12 cellular contexts compared by ENCODE assay signal in genomic region chr12:119177724-119178380, GRCh38. TPM values are rescaled to one million over a fixed set of nuclear protein-coding genes. Genes with fewer than 3 reads are reported as not detected.
DNase-seq lines count a peak whose midpoint lies in the region; ATAC-seq and TF ChIP-seq lines count a peak whose summit lies in the region.
"Had no signal": no experiment of that assay in that cellular context is flagged by ENCODE, and none has a peak within 500 bp of the region (broad histone marks: within the 10 kb centered on the region; RNA-seq: fewer than 3 reads in every experiment).

No MANE protein-coding gene starts in this region.

- TF ChIP-seq CTCF in PC-9 (conservative IDR thresholded peaks at IDR 0.05), result no peak
- TF ChIP-seq CTCF in endodermal cell (conservative IDR thresholded peaks at IDR 0.05), result no peak
- no peak for TF ChIP-seq CTCF in neural progenitor cell (IDR thresholded peaks at IDR 0.05)
- no peak for TF ChIP-seq CTCF in upper lobe of left lung (IDR thresholded peaks at IDR 0.05)

- H3K79me2 ChIP-seq in PC-9 (ENCODE audit: low read depth), result 0 out of 2 replicates have a peak, but pooled peaks cover 3% of the 10 kb centered on the region
- no peaks in the 10 kb centered on the region for H3K79me2 ChIP-seq in neural progenitor cell (ENCODE audit: low read depth)

- POLR2A ChIA-PET in PC-9 (lab: Charles Lee; ENCODE audit: unreplicated experiment), result no interaction called here

- CTCF ChIA-PET in PC-9 (lab: Charles Lee), result no interaction called here

- H3K36me3 Mint-ChIP-seq in endodermal cell (ENCODE audit: low read depth) (no peaks in the 10 kb centered on the region), neural progenitor cell (no peaks in the 10 kb centered on the region)
- H3K36me3 Mint-ChIP-seq: CD8-positive, alpha-beta T cell; stimulated activated effector memory CD8-positive, alpha-beta T cell treated with anti-CD3 and anti-CD28 coated beads, Interleukin-12 subunit alpha, Interleukin-12 subunit beta, amount 100 ng/mL, for 72 hours had no signal

- intact Hi-C loops in PC-9 (cut with micrococcal nuclease; ENCODE audit: unreplicated experiment), result no loop called here

- H3K27ac ChIP-seq in PC-9 (no peak overlapping the region), endodermal cell (ENCODE audit: low read depth, low read length) (no peak overlapping the region), neural progenitor cell (no peak overlapping the region), upper lobe of left lung (peak overlapping the region; percentile 91 to 96 (median 94))
- H3K27ac ChIP-seq: SK-N-MC had no signal

- no peaks in the 10 kb centered on the region for H3K9me2 ChIP-seq in PC-9 (ENCODE audit: insufficient read depth)

- H3K9me3 ChIP-seq in PC-9 (ENCODE audit: insufficient read depth, low read depth) (no peaks in the 10 kb centered on the region), endodermal cell (ENCODE audit: control insufficient read depth, low read length) (no peaks in the 10 kb centered on the region), neural progenitor cell (ENCODE audit: low read depth) (no peaks in the 10 kb centered on the region), upper lobe of left lung (no peaks in the 10 kb centered on the region)

- no peak for TF ChIP-seq POLR2A in upper lobe of left lung (IDR thresholded peaks at IDR 0.05)

- no peaks in the 10 kb centered on the region for H3K27me3 ChIP-seq in PC-9 (ENCODE audit: insufficient read depth, low read depth)
- H3K27me3 ChIP-seq in endodermal cell (ENCODE audit: control insufficient read depth, insufficient read depth, low read length, poor library complexity, severe bottlenecking), result peaks cover 8% of the 10 kb centered on the region
- peaks cover 20% of the 10 kb centered on the region for H3K27me3 ChIP-seq in neural progenitor cell
- H3K27me3 ChIP-seq in upper lobe of left lung, result no peaks in the 10 kb centered on the region

- BruUV-seq in PC-9 (replicated peaks; lab: Mats Ljungman, UMichigan), result TSS peak; percentile 15

- H3K9me3 Mint-ChIP-seq in endodermal cell (no peaks in the 10 kb centered on the region), neural progenitor cell (no peaks in the 10 kb centered on the region)
- no peaks in the 10 kb centered on the region for H3K9me3 Mint-ChIP-seq in stimulated activated naive CD8-positive, alpha-beta T cell treated with anti-CD3 and anti-CD28 coated beads, Interleukin-15, amount 100 ng/mL, for 72 hours
- H3K9me3 Mint-ChIP-seq: CD8-positive, alpha-beta T cell; stimulated activated effector memory CD8-positive, alpha-beta T cell treated with anti-CD3 and anti-CD28 coated beads, Interleukin-12 subunit alpha, Interleukin-12 subunit beta, amount 100 ng/mL, for 72 hours had no signal

- H3K4me2 ChIP-seq in PC-9 (peak overlapping the region; percentile 95; the same call in 1 of the 2 replicates), neural progenitor cell (no peak overlapping the region)

- peaks cover 35% of the 10 kb centered on the region for H3K27me3 Mint-ChIP-seq in endodermal cell (ENCODE audit: insufficient read depth)
- peaks cover 23% of the 10 kb centered on the region for H3K27me3 Mint-ChIP-seq in neural progenitor cell (ENCODE audit: insufficient read depth, low read depth)
- peaks cover 32% of the 10 kb centered on the region for H3K27me3 Mint-ChIP-seq in stimulated activated naive CD8-positive, alpha-beta T cell treated with anti-CD3 and anti-CD28 coated beads, Interleukin-15, amount 100 ng/mL, for 72 hours

- H3K4me1 ChIP-seq in PC-9 (replicated peaks; ENCODE audit: insufficient read depth), result peaks cover 37% of the 10 kb centered on the region
- H3K4me1 ChIP-seq in endodermal cell (ENCODE audit: control insufficient read depth, insufficient read depth, low read length), result peaks cover 25% of the 10 kb centered on the region
- peaks cover 21% of the 10 kb centered on the region for H3K4me1 ChIP-seq in neural progenitor cell
- peaks cover 11 to 25% (median 20%) of the 10 kb centered on the region in 4 donors for H3K4me1 ChIP-seq in upper lobe of left lung

- ATAC-seq in upper lobe of left lung (ENCODE audit: low FRiP score in 2 of 2) (no peak), HG02970 (IDR thresholded peaks at IDR 0.05; ENCODE audit: low FRiP score, unreplicated experiment) (no peak)
- ATAC-seq in stimulated activated naive CD8-positive, alpha-beta T cell treated with anti-CD3 and anti-CD28 coated beads, Interleukin-15, amount 100 ng/mL, for 72 hours, result no peak
- ATAC-seq: CD8-positive, alpha-beta T cell; stimulated activated effector memory CD8-positive, alpha-beta T cell treated with anti-CD3 and anti-CD28 coated beads, Interleukin-12 subunit alpha, Interleukin-12 subunit beta, amount 100 ng/mL, for 72 hours had no signal

- DNase-seq in PC-9 (no peak), endodermal cell (peak; percentile 87), neural progenitor cell (ENCODE audit: low spot score) (no peak), upper lobe of left lung (no peak), NOMO-1 treated with DMSO at 0.1 percent for 48 hours (lab: John Stamatoyannopoulos, UW; ENCODE audit: unreplicated experiment) (no peak)
- DNase-seq in stimulated activated naive CD8-positive, alpha-beta T cell treated with anti-CD3 and anti-CD28 coated beads, Interleukin-15, amount 100 ng/mL, for 72 hours, result no peak
- DNase-seq: CD8-positive, alpha-beta T cell; stimulated activated CD4-positive, alpha-beta T cell treated with anti-CD3 and anti-CD28 coated beads, Interleukin-4, amount 100 ng/mL, for 24 hours had no signal

- no peak overlapping the region for H2AFZ ChIP-seq in PC-9
- no peak overlapping the region for H2AFZ ChIP-seq in neural progenitor cell (replicated peaks)

- H4K20me1 ChIP-seq in PC-9 (ENCODE audit: insufficient read depth), result no peaks in the 10 kb centered on the region
- H4K20me1 ChIP-seq in neural progenitor cell (ENCODE audit: low read depth), result no peaks in the 10 kb centered on the region

- no peak for TF ChIP-seq EP300 in upper lobe of left lung (IDR thresholded peaks at IDR 0.05)

- H3K36me3 ChIP-seq in PC-9 (ENCODE audit: low read depth), result no peaks in the 10 kb centered on the region
- H3K36me3 ChIP-seq in endodermal cell (ENCODE audit: control insufficient read depth, insufficient read depth, low read length), result no peaks in the 10 kb centered on the region
- H3K36me3 ChIP-seq in neural progenitor cell, result no peaks in the 10 kb centered on the region
- no peaks in the 10 kb centered on the region for H3K36me3 ChIP-seq in upper lobe of left lung

- WGBS in endodermal cell (ENCODE audit: insufficient coverage in 1 of 2, insufficient read length in 1 of 2), 2 experiments, result 89% methylated on average over 15 of the region's 15 CpGs
- 90 to 91% methylated on average over 15 of the region's 15 CpGs for WGBS in upper lobe of left lung, 2 donors

- H3K4me3 ChIP-seq in PC-9 (no peak overlapping the region), endodermal cell (ENCODE audit: low read length) (no peak overlapping the region), neural progenitor cell (no peak overlapping the region), upper lobe of left lung (no peak overlapping the region)

- peaks cover 35% of the 10 kb centered on the region for H3K4me1 Mint-ChIP-seq in endodermal cell
- H3K4me1 Mint-ChIP-seq in neural progenitor cell, result peaks cover 42% of the 10 kb centered on the region
- H3K4me1 Mint-ChIP-seq in stimulated activated naive CD8-positive, alpha-beta T cell treated with anti-CD3 and anti-CD28 coated beads, Interleukin-15, amount 100 ng/mL, for 72 hours, result no peaks in the 10 kb centered on the region
- H3K4me1 Mint-ChIP-seq: stimulated activated effector memory CD8-positive, alpha-beta T cell treated with anti-CD3 and anti-CD28 coated beads, Interleukin-12 subunit alpha, Interleukin-12 subunit beta, amount 100 ng/mL, for 72 hours had no signal

- H3K9ac ChIP-seq in endodermal cell (ENCODE audit: extremely low read depth, low read length, poor library complexity, severe bottlenecking) (no peak overlapping the region), neural progenitor cell (no peak overlapping the region)

- H3F3A ChIP-seq in PC-9 (ENCODE audit: insufficient read depth, low read depth) (peaks cover 10% of the 10 kb centered on the region), neural progenitor cell (ENCODE audit: low read depth) (no peaks in the 10 kb centered on the region)

- no peak overlapping the region for H3K27ac Mint-ChIP-seq in endodermal cell
- H3K27ac Mint-ChIP-seq in neural progenitor cell, result peak overlapping the region; percentile 95
- H3K27ac Mint-ChIP-seq in stimulated activated naive CD8-positive, alpha-beta T cell treated with anti-CD3 and anti-CD28 coated beads, Interleukin-15, amount 100 ng/mL, for 72 hours, result no peak overlapping the region
- H3K27ac Mint-ChIP-seq: CD8-positive, alpha-beta T cell; stimulated activated effector memory CD8-positive, alpha-beta T cell treated with anti-CD3 and anti-CD28 coated beads, Interleukin-12 subunit alpha, Interleukin-12 subunit beta, amount 100 ng/mL, for 72 hours had no signal

- H3K4me3 Mint-ChIP-seq in endodermal cell (no peak overlapping the region), neural progenitor cell (no peak overlapping the region)
- H3K4me3 Mint-ChIP-seq in stimulated activated naive CD8-positive, alpha-beta T cell treated with anti-CD3 and anti-CD28 coated beads, Interleukin-15, amount 100 ng/mL, for 72 hours, result no peak overlapping the region
- H3K4me3 Mint-ChIP-seq: CD8-positive, alpha-beta T cell; stimulated activated effector memory CD8-positive, alpha-beta T cell treated with anti-CD3 and anti-CD28 coated beads, Interleukin-12 subunit alpha, Interleukin-12 subunit beta, amount 100 ng/mL, for 72 hours had no signal

RNA-seq across cellular contexts. Expression of gene HSPB8, which starts 0.9 kb away (rescaled TPM):
- 4.8 and 6.0 TPM in 2 replicates for total RNA-seq in PC-9 (2021)
- total RNA-seq in endodermal cell, result 10 to 100 TPM in 1 of 2 donors, 1 to 10 TPM in 1; 9.7 to 10.4 TPM
- 5.5 TPM for polyA plus RNA-seq in endodermal cell (2013, experiment 1 of 2)
- 7.6 TPM for polyA plus RNA-seq in endodermal cell (2013, experiment 2 of 2)
- not detected in 2 replicates for total RNA-seq in neural progenitor cell (ENCODE audit: low replicate concordance)
- total RNA-seq in upper lobe of left lung, result 10 to 100 TPM; 15.7 to 59.9 (median 39.8) TPM
- total RNA-seq: CD8-positive, alpha-beta T cell; mononuclear cell had no signal

Comparison
In these comparisons a context has a peak if more than half of its experiments do, and no peak if none do; other contexts are left out.
1. H3K27ac ChIP-seq: peak in upper lobe of left lung (4 of 4); none in PC-9 (single experiment), endodermal cell (single experiment) and neural progenitor cell (single experiment).